Comparison of ENCODE assay signal across 16 cellular contexts in genomic region chr2:187550797-187551306, GRCh38. TPM values are rescaled to one million over a fixed set of nuclear protein-coding genes. Genes with fewer than 3 reads are reported as not detected.
DNase-seq lines count a peak whose midpoint lies in the region; ATAC-seq and TF ChIP-seq lines count a peak whose summit lies in the region.
"Had no signal": no experiment of that assay in that cellular context is flagged by ENCODE, and none has a peak within 500 bp of the region (broad histone marks: within the 10 kb centered on the region; RNA-seq: fewer than 3 reads in every experiment).

No MANE protein-coding gene starts in this region.

- H3K4me3 ChIP-seq in DND-41 (ENCODE audit: low read depth in 1 of 2, low read length in 2 of 2) = no peak overlapping the region
- H3K4me3 ChIP-seq in brain microvascular endothelial cell (ENCODE audit: low read depth, low read length) = peak overlapping the region; percentile 36
- H3K4me3 ChIP-seq in left lung = peak overlapping the region in 1 of 2 donors; percentile 54
- peak overlapping the region in 2 of 4 donors; percentile 15 to 49 for H3K4me3 ChIP-seq in stomach

- H3K9me3 ChIP-seq in DND-41 (ENCODE audit: insufficient read depth, low read length, severe bottlenecking) = no peaks in the 10 kb centered on the region
- H3K9me3 ChIP-seq in left lung = no peaks in the 10 kb centered on the region
- no peaks in the 10 kb centered on the region for H3K9me3 ChIP-seq in stomach
- H3K9me3 ChIP-seq: BE2C had no signal

- H3K9ac ChIP-seq in DND-41 (ENCODE audit: low read depth, low read length) = no peak overlapping the region

- DNase-seq in DND-41 = no peak
- no peak for DNase-seq in brain microvascular endothelial cell
- DNase-seq in left lung = no peak
- no peak for DNase-seq in stomach
- DNase-seq in SHP77 (lab: John Stamatoyannopoulos, UW) = no peak
- DNase-seq in activated T-cell treated with anti-CD3 and anti-CD28 coated beads, Interleukin-2, amount 50 U/mL, for 4 hours = no peak
- DNase-seq in DMS114 treated with DMSO at 0.1 percent for 48 hours (lab: John Stamatoyannopoulos, UW; ENCODE audit: unreplicated experiment) = no peak
- DNase-seq: activated CD4-positive, alpha-beta memory T cell treated with anti-CD3 and anti-CD28 coated beads, Interleukin-2, amount 10 ng/mL, durations not matched to agents 7 days and 5 days; BE2C; DMS 273 treated with DMSO at 0.1 percent for 48 hours; H9; KBM-7; NCI-H2227 treated with DMSO at 0.1 percent for 48 hours had no signal

- H3K4me2 ChIP-seq in DND-41 (ENCODE audit: insufficient read depth, low read length) = peak overlapping the region; percentile 18; the same call in 1 of the 2 replicates

- TF ChIP-seq POLR2A in stomach (IDR thresholded peaks at IDR 0.05) = no peak

- no peak for TF ChIP-seq CTCF in DND-41 (IDR thresholded peaks at IDR 0.05; ENCODE audit: borderline replicate concordance, extremely low read depth, low read length, poor library complexity, severe bottlenecking)
- TF ChIP-seq CTCF in brain microvascular endothelial cell (IDR thresholded peaks at IDR 0.05; ENCODE audit: low read depth, low read length, missing control alignments) = no peak
- TF ChIP-seq CTCF in left lung (IDR thresholded peaks at IDR 0.05) = no peak
- no peak for TF ChIP-seq CTCF in stomach (IDR thresholded peaks at IDR 0.05)

- H3K27ac ChIP-seq in DND-41 (ENCODE audit: low read length) = no peak overlapping the region
- H3K27ac ChIP-seq in brain microvascular endothelial cell = peak overlapping the region; percentile 99
- H3K27ac ChIP-seq in left lung = peak overlapping the region; percentile 39 to 86
- H3K27ac ChIP-seq in stomach = peak overlapping the region in 3 of 5 donors; percentile 32 to 73 (median 40)

- intact Hi-C loops in left lung (cut with DNase I) = no loop called here
- intact Hi-C loops in stomach (cut with DNase I; ENCODE audit: low total_unique reads) = no loop called here

- H3K4me1 ChIP-seq in DND-41 (ENCODE audit: insufficient read depth, low read length) (peaks cover 40% of the 10 kb centered on the region), left lung (peaks cover 31 to 44% of the 10 kb centered on the region in 2 donors), stomach (peaks cover 0 to 43% (median 10%) of the 10 kb centered on the region in 4 donors)
- H3K4me1 ChIP-seq: BE2C had no signal

- peaks cover 3% of the 10 kb centered on the region for H3K4me1 Mint-ChIP-seq in activated T-cell treated with anti-CD3 and anti-CD28 coated beads, Interleukin-2, amount 50 U/mL, for 4 hours (ENCODE audit: low read depth)
- H3K4me1 Mint-ChIP-seq: activated T-helper 17 cell treated with anti-CD3 and anti-CD28 coated beads, Interleukin-2, amount 50 U/mL, for 72 hours had no signal

- H3K27me3 Mint-ChIP-seq in activated T-cell treated with anti-CD3 and anti-CD28 coated beads, Interleukin-2, amount 50 U/mL, for 4 hours (ENCODE audit: low read depth) = no peaks in the 10 kb centered on the region
- H3K27me3 Mint-ChIP-seq: progenitor cell of endocrine pancreas had no signal

- no peak for ATAC-seq in DND-41 (ENCODE audit: insufficient read depth, low read depth)
- ATAC-seq in left lung = peak; percentile 3
- no peak for ATAC-seq in activated T-cell treated with anti-CD3 and anti-CD28 coated beads, Interleukin-2, amount 50 U/mL, for 4 hours
- no peak for ATAC-seq in GM19351 (IDR thresholded peaks at IDR 0.05; ENCODE audit: unreplicated experiment)
- ATAC-seq: activated T-helper 17 cell treated with anti-CD3 and anti-CD28 coated beads, Interleukin-2, amount 50 U/mL, for 72 hours had no signal

- 36 to 53% (median 43%) methylated on average over 1 of the region's 1 CpG for WGBS in stomach, 5 donors

- H3K9me3 Mint-ChIP-seq in activated T-cell treated with anti-CD3 and anti-CD28 coated beads, Interleukin-2, amount 50 U/mL, for 4 hours = no peaks in the 10 kb centered on the region
- H3K9me3 Mint-ChIP-seq: activated CD4-positive, alpha-beta memory T cell treated with anti-CD3 and anti-CD28 coated beads, Interleukin-2, amount 10 ng/mL, durations not matched to agents 7 days and 5 days; activated T-helper 17 cell treated with anti-CD3 and anti-CD28 coated beads, Interleukin-2, amount 50 U/mL, for 72 hours had no signal

- in situ Hi-C loops in brain microvascular endothelial cell (cut with HindIII; ENCODE audit: low pct_ligation_motif_present, low sequenced_read_pairs) = no loop called here

- H3K79me2 ChIP-seq in DND-41 (ENCODE audit: insufficient read depth, low read length) = peaks cover 4% of the 10 kb centered on the region

- H3K27me3 ChIP-seq in DND-41 (ENCODE audit: insufficient read depth, low read length, poor library complexity) (no peaks in the 10 kb centered on the region), brain microvascular endothelial cell (replicated peaks) (no peaks in the 10 kb centered on the region), left lung (no peaks in the 10 kb centered on the region), stomach (no peaks in the 10 kb centered on the region)
- H3K27me3 ChIP-seq: BE2C had no signal

- no peak for TF ChIP-seq EP300 in stomach (IDR thresholded peaks at IDR 0.05)

- no peak overlapping the region for H2AFZ ChIP-seq in DND-41 (ENCODE audit: low read depth, low read length)

- H4K20me1 ChIP-seq in DND-41 (ENCODE audit: insufficient read depth, low read length) = no peaks in the 10 kb centered on the region

- H3K4me3 Mint-ChIP-seq in activated T-cell treated with anti-CD3 and anti-CD28 coated beads, Interleukin-2, amount 50 U/mL, for 4 hours = no peak overlapping the region
- H3K4me3 Mint-ChIP-seq: activated CD4-positive, alpha-beta memory T cell treated with anti-CD3 and anti-CD28 coated beads, Interleukin-2, amount 10 ng/mL, durations not matched to agents 7 days and 5 days; activated T-helper 17 cell treated with anti-CD3 and anti-CD28 coated beads, Interleukin-2, amount 50 U/mL, for 72 hours; H9 had no signal

- no peaks in the 10 kb centered on the region for H3K36me3 Mint-ChIP-seq in activated T-cell treated with anti-CD3 and anti-CD28 coated beads, Interleukin-2, amount 50 U/mL, for 4 hours (ENCODE audit: insufficient read depth)

- H3K36me3 ChIP-seq in DND-41 (ENCODE audit: insufficient read depth, low read length) (peaks cover 3% of the 10 kb centered on the region; the same call in 1 of the 2 replicates), brain microvascular endothelial cell (replicated peaks) (peaks cover 21% of the 10 kb centered on the region), left lung (no peaks in the 10 kb centered on the region), stomach (no peaks in the 10 kb centered on the region)
- H3K36me3 ChIP-seq: BE2C had no signal

RNA-seq across cellular contexts. Expression of gene TFPI, which starts 3.4 kb away (rescaled TPM):
- total RNA-seq in left lung (100 to 1,000 TPM; 187 to 300 TPM), stomach (100 to 1,000 TPM in 1 of 5 donors, 10 to 100 TPM in 3, 1 to 10 TPM in 1; 7.5 to 118 (median 23.9) TPM)
- polyA plus RNA-seq in stomach = 10 to 100 TPM; 10.3 to 13.6 (median 12.1) TPM
- under 1 TPM; 0.26 to 0.65 (median 0.56) TPM for total RNA-seq in activated T-cell treated with anti-CD3 and anti-CD28 coated beads, Interleukin-2, amount 50 U/mL, for 4 hours
- total RNA-seq: activated CD4-positive, alpha-beta memory T cell treated with anti-CD3 and anti-CD28 coated beads, Interleukin-2, amount 10 ng/mL, durations not matched to agents 7 days and 5 days had no signal

Comparison
In these comparisons a context has a peak if more than half of its experiments do, and no peak if none do; other contexts are left out.
1. RNA of gene TFPI, which starts 3.4 kb away (total RNA-seq): 187 to 300 TPM in left lung and 7.5 to 118 TPM in stomach; 0.26 to 0.65 TPM in activated T-cell treated with anti-CD3 and anti-CD28 coated beads, Interleukin-2, amount 50 U/mL, for 4 hours; every median in the first group is over 4 times any median in the second.